In the genomic region with DNA sequence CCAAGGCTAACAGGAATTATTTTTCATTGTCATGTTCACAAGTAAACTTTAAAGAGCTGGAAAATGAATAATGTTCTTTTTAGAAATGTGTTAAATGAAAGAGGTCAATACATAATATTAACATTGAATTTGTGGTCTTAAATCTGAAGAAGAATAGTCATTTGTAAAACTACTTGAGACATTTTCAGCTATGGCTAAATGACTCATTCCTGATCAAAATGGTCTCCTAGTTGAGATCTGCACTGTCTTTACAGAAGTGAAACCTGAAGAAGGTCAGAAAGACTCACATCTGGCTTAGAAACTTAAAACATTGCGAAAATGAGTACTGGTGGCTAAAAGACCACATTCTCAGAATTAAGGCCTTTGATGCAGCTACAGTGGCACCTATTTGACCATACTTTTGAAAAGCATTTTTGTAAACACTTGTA, we compare ENCODE assay signal across 8 cellular contexts. TPM values are rescaled to one million over a fixed set of nuclear protein-coding genes. Genes with fewer than 3 reads are reported as not detected.
DNase-seq lines count a peak whose midpoint lies in the region; ATAC-seq and FAIRE-seq lines count a peak whose summit lies in the region.

No MANE protein-coding gene starts in this region.

- H3K4me1 Mint-ChIP-seq in activated T-helper 17 cell treated with anti-CD3 and anti-CD28 coated beads, Interleukin-2, amount 50 U/mL, for 72 hours, result peaks cover 41% of the 10 kb centered on the region

- no peaks in the 10 kb centered on the region for H3K9me3 Mint-ChIP-seq in activated T-helper 17 cell treated with anti-CD3 and anti-CD28 coated beads, Interleukin-2, amount 50 U/mL, for 72 hours

- H3K27ac Mint-ChIP-seq in activated T-helper 17 cell treated with anti-CD3 and anti-CD28 coated beads, Interleukin-2, amount 50 U/mL, for 72 hours, result peak overlapping the region; percentile 85

- FAIRE-seq in GM19239 (lab: Jason Lieb, UNC), result peak; percentile 97

- ATAC-seq in HG03135 (IDR thresholded peaks at IDR 0.05; ENCODE audit: unreplicated experiment), result peak; percentile 86
- peak; percentile 80 for ATAC-seq in activated T-helper 17 cell treated with anti-CD3 and anti-CD28 coated beads, Interleukin-2, amount 50 U/mL, for 72 hours (replicated peaks)
- ATAC-seq in left lobe of liver, result no peak

- H3K36me3 Mint-ChIP-seq in activated T-helper 17 cell treated with anti-CD3 and anti-CD28 coated beads, Interleukin-2, amount 50 U/mL, for 72 hours (ENCODE audit: low read depth), result peaks cover 89% of the 10 kb centered on the region

- no peaks in the 10 kb centered on the region for H3K27me3 Mint-ChIP-seq in activated T-helper 17 cell treated with anti-CD3 and anti-CD28 coated beads, Interleukin-2, amount 50 U/mL, for 72 hours

- peak overlapping the region; percentile 65 for H3K4me3 Mint-ChIP-seq in activated T-helper 17 cell treated with anti-CD3 and anti-CD28 coated beads, Interleukin-2, amount 50 U/mL, for 72 hours

- DNase-seq in AG08396 (ENCODE audit: low spot score), result peak; percentile 20
- DNase-seq in GM19239 (ENCODE audit: insufficient read length, low spot score), result peak; percentile 62
- DNase-seq in iPS-NIHi11 (ENCODE audit: low spot score), result no peak
- no peak for DNase-seq in NCI-H2171 treated with DMSO at 0.1 percent for 48 hours (lab: John Stamatoyannopoulos, UW)
- no peak for DNase-seq in left lobe of liver (ENCODE audit: low spot score)
- DNase-seq in cerebellar nuclear complex (lab: John Stamatoyannopoulos, UW), result no peak

RNA-seq across cellular contexts. Expression of gene PIK3CG, which starts 5.9 kb away (rescaled TPM):
- 10 to 100 TPM; 21.6 to 25.7 TPM for total RNA-seq in activated T-helper 17 cell treated with anti-CD3 and anti-CD28 coated beads, Interleukin-2, amount 50 U/mL, for 72 hours
- 0.73 TPM for total RNA-seq in left lobe of liver

Comparison
In these comparisons a context has a peak if more than half of its experiments do, and no peak if none do; other contexts are left out.
1. DNase-seq: peak in AG08396 (single experiment) and GM19239 (single experiment); none in iPS-NIHi11 (single experiment), NCI-H2171 treated with DMSO at 0.1 percent for 48 hours (single experiment), left lobe of liver (single experiment) and cerebellar nuclear complex (0 of 2).
2. RNA of gene PIK3CG, which starts 5.9 kb away (total RNA-seq): 21.6 to 25.7 TPM in activated T-helper 17 cell treated with anti-CD3 and anti-CD28 coated beads, Interleukin-2, amount 50 U/mL, for 72 hours; 0.73 TPM in left lobe of liver (single experiment); every median in the first group is over 10 times any median in the second.